1 cellular context compared by ENCODE assay signal in the genomic region with DNA sequence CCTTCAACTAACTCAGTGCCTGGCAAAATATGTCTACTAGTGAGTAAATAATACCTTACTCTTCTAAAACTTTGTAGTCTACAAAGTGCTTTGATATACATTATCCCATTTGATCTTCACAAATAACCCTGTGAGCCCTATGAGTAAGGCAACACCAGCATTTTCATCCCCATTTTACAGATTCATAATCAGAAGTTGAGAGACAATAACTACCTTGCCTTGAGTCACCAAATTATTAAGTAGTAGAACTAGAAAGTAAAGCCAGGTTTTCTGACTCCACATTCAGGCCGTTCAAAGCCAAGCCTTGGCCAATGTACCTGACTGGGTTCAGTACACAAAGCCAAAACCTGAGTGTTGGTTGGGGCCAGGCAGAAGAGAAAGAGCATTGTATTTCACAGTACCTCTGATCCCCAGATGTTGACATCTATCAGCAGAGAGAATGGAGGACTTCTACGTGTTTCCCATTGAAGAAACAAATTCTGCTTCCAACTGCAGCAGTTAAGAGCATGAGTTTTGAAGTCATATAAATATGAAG.
A peak's percentile ranks its signal among the peaks of the same experiment; 100 is the strongest.
TF ChIP-seq lines count a peak whose summit lies in the region.

No MANE protein-coding gene starts in this region.

TF ChIP-seq in HepG2, 621 proteins besides CTCF, POLR2A, EP300 and RAD21 (continued from another document and continues in another):
- TF ChIP-seq, protein P1, sequence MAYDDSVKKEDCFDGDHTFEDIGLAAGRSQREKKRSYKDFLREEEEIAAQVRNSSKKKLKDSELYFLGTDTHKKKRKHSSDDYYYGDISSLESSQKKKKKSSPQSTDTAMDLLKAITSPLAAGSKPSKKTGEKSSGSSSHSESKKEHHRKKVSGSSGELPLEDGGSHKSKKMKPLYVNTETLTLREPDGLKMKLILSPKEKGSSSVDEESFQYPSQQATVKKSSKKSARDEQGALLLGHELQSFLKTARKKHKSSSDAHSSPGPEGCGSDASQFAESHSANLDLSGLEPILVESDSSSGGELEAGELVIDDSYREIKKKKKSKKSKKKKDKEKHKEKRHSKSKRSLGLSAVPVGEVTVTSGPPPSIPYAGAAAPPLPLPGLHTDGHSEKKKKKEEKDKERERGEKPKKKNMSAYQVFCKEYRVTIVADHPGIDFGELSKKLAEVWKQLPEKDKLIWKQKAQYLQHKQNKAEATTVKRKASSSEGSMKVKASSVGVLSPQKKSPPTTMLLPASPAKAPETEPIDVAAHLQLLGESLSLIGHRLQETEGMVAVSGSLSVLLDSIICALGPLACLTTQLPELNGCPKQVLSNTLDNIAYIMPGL (CRISPR knock-in tag; IDR thresholded peaks at IDR 0.05; ENCODE audit: borderline replicate concordance in 1 of 2, low read depth in 1 of 2): no peak
- TF ChIP-seq, protein P2, sequence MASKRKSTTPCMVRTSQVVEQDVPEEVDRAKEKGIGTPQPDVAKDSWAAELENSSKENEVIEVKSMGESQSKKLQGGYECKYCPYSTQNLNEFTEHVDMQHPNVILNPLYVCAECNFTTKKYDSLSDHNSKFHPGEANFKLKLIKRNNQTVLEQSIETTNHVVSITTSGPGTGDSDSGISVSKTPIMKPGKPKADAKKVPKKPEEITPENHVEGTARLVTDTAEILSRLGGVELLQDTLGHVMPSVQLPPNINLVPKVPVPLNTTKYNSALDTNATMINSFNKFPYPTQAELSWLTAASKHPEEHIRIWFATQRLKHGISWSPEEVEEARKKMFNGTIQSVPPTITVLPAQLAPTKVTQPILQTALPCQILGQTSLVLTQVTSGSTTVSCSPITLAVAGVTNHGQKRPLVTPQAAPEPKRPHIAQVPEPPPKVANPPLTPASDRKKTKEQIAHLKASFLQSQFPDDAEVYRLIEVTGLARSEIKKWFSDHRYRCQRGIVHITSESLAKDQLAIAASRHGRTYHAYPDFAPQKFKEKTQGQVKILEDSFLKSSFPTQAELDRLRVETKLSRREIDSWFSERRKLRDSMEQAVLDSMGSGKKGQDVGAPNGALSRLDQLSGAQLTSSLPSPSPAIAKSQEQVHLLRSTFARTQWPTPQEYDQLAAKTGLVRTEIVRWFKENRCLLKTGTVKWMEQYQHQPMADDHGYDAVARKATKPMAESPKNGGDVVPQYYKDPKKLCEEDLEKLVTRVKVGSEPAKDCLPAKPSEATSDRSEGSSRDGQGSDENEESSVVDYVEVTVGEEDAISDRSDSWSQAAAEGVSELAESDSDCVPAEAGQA (IDR thresholded peaks at IDR 0.05; ENCODE audit: low read depth): no peak
- TF ChIP-seq, protein P2 (CRISPR knock-in tag; IDR thresholded peaks at IDR 0.05; ENCODE audit: borderline replicate concordance): no peak
- TF ChIP-seq, protein P3, sequence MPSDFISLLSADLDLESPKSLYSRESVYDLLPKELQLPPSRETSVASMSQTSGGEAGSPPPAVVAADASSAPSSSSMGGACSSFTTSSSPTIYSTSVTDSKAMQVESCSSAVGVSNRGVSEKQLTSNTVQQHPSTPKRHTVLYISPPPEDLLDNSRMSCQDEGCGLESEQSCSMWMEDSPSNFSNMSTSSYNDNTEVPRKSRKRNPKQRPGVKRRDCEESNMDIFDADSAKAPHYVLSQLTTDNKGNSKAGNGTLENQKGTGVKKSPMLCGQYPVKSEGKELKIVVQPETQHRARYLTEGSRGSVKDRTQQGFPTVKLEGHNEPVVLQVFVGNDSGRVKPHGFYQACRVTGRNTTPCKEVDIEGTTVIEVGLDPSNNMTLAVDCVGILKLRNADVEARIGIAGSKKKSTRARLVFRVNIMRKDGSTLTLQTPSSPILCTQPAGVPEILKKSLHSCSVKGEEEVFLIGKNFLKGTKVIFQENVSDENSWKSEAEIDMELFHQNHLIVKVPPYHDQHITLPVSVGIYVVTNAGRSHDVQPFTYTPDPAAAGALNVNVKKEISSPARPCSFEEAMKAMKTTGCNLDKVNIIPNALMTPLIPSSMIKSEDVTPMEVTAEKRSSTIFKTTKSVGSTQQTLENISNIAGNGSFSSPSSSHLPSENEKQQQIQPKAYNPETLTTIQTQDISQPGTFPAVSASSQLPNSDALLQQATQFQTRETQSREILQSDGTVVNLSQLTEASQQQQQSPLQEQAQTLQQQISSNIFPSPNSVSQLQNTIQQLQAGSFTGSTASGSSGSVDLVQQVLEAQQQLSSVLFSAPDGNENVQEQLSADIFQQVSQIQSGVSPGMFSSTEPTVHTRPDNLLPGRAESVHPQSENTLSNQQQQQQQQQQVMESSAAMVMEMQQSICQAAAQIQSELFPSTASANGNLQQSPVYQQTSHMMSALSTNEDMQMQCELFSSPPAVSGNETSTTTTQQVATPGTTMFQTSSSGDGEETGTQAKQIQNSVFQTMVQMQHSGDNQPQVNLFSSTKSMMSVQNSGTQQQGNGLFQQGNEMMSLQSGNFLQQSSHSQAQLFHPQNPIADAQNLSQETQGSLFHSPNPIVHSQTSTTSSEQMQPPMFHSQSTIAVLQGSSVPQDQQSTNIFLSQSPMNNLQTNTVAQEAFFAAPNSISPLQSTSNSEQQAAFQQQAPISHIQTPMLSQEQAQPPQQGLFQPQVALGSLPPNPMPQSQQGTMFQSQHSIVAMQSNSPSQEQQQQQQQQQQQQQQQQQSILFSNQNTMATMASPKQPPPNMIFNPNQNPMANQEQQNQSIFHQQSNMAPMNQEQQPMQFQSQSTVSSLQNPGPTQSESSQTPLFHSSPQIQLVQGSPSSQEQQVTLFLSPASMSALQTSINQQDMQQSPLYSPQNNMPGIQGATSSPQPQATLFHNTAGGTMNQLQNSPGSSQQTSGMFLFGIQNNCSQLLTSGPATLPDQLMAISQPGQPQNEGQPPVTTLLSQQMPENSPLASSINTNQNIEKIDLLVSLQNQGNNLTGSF (CRISPR knock-in tag; IDR thresholded peaks at IDR 0.05): no peak
- TF ChIP-seq TP53 (CRISPR knock-in tag; conservative IDR thresholded peaks at IDR 0.05): no peak
- peak; percentile 36; the same call in 1 of the 2 replicates for TF ChIP-seq SAP130 (CRISPR knock-in tag; IDR thresholded peaks at IDR 0.05; ENCODE audit: low read depth)
- no peak for TF ChIP-seq PCBP2 (optimal IDR thresholded peaks at IDR 0.05; ENCODE audit: low read depth, low read length, poor library complexity, severe bottlenecking)
- no peak for TF ChIP-seq JUN (CRISPR knock-in tag; IDR thresholded peaks at IDR 0.05)
- no peak for TF ChIP-seq IKZF4 (CRISPR knock-in tag; IDR thresholded peaks at IDR 0.05; ENCODE audit: borderline replicate concordance, low read depth, not compliant biosample characterization)
- no peak for TF ChIP-seq MED1 (CRISPR knock-in tag; IDR thresholded peaks at IDR 0.05)
- TF ChIP-seq SP1 (IDR thresholded peaks at IDR 0.05): no peak
- no peak for TF ChIP-seq SP1 (CRISPR knock-in tag; IDR thresholded peaks at IDR 0.05)
- TF ChIP-seq SRSF9 (IDR thresholded peaks at IDR 0.05; ENCODE audit: borderline replicate concordance, insufficient read depth, low read depth, low read length, poor library complexity, severe bottlenecking): no peak
- TF ChIP-seq NAIF1 (CRISPR knock-in tag; IDR thresholded peaks at IDR 0.05; ENCODE audit: borderline replicate concordance): no peak
- TF ChIP-seq CHD4 (IDR thresholded peaks at IDR 0.05; ENCODE audit: borderline replicate concordance, low read length): peak; percentile 77; the same call in 1 of the 2 replicates
- TF ChIP-seq, protein P4, sequence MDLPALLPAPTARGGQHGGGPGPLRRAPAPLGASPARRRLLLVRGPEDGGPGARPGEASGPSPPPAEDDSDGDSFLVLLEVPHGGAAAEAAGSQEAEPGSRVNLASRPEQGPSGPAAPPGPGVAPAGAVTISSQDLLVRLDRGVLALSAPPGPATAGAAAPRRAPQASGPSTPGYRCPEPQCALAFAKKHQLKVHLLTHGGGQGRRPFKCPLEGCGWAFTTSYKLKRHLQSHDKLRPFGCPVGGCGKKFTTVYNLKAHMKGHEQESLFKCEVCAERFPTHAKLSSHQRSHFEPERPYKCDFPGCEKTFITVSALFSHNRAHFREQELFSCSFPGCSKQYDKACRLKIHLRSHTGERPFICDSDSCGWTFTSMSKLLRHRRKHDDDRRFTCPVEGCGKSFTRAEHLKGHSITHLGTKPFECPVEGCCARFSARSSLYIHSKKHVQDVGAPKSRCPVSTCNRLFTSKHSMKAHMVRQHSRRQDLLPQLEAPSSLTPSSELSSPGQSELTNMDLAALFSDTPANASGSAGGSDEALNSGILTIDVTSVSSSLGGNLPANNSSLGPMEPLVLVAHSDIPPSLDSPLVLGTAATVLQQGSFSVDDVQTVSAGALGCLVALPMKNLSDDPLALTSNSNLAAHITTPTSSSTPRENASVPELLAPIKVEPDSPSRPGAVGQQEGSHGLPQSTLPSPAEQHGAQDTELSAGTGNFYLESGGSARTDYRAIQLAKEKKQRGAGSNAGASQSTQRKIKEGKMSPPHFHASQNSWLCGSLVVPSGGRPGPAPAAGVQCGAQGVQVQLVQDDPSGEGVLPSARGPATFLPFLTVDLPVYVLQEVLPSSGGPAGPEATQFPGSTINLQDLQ (CRISPR knock-in tag; IDR thresholded peaks at IDR 0.05): no peak
- TF ChIP-seq YEATS2 (CRISPR knock-in tag; IDR thresholded peaks at IDR 0.05; ENCODE audit: borderline replicate concordance): no peak
- TF ChIP-seq ZNF354B (CRISPR knock-in tag; IDR thresholded peaks at IDR 0.05): no peak
- TF ChIP-seq, protein P5, sequence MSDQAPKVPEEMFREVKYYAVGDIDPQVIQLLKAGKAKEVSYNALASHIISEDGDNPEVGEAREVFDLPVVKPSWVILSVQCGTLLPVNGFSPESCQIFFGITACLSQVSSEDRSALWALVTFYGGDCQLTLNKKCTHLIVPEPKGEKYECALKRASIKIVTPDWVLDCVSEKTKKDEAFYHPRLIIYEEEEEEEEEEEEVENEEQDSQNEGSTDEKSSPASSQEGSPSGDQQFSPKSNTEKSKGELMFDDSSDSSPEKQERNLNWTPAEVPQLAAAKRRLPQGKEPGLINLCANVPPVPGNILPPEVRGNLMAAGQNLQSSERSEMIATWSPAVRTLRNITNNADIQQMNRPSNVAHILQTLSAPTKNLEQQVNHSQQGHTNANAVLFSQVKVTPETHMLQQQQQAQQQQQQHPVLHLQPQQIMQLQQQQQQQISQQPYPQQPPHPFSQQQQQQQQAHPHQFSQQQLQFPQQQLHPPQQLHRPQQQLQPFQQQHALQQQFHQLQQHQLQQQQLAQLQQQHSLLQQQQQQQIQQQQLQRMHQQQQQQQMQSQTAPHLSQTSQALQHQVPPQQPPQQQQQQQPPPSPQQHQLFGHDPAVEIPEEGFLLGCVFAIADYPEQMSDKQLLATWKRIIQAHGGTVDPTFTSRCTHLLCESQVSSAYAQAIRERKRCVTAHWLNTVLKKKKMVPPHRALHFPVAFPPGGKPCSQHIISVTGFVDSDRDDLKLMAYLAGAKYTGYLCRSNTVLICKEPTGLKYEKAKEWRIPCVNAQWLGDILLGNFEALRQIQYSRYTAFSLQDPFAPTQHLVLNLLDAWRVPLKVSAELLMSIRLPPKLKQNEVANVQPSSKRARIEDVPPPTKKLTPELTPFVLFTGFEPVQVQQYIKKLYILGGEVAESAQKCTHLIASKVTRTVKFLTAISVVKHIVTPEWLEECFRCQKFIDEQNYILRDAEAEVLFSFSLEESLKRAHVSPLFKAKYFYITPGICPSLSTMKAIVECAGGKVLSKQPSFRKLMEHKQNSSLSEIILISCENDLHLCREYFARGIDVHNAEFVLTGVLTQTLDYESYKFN (CRISPR knock-in tag; conservative IDR thresholded peaks at IDR 0.05): peak; percentile 62
- TF ChIP-seq, protein P6, sequence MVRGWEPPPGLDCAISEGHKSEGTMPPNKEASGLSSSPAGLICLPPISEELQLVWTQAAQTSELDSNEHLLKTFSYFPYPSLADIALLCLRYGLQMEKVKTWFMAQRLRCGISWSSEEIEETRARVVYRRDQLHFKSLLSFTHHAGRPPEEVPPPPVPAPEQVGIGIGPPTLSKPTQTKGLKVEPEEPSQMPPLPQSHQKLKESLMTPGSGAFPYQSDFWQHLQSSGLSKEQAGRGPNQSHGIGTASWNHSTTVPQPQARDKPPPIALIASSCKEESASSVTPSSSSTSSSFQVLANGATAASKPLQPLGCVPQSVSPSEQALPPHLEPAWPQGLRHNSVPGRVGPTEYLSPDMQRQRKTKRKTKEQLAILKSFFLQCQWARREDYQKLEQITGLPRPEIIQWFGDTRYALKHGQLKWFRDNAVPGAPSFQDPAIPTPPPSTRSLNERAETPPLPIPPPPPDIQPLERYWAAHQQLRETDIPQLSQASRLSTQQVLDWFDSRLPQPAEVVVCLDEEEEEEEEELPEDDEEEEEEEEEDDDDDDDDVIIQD (CRISPR knock-in tag; IDR thresholded peaks at IDR 0.05; ENCODE audit: low read depth): peak; percentile 53; the same call in 1 of the 2 replicates
- peak; percentile 16 for TF ChIP-seq TEAD3 (CRISPR knock-in tag; optimal IDR thresholded peaks at IDR 0.05; ENCODE audit: borderline replicate concordance)
- TF ChIP-seq, protein P7, sequence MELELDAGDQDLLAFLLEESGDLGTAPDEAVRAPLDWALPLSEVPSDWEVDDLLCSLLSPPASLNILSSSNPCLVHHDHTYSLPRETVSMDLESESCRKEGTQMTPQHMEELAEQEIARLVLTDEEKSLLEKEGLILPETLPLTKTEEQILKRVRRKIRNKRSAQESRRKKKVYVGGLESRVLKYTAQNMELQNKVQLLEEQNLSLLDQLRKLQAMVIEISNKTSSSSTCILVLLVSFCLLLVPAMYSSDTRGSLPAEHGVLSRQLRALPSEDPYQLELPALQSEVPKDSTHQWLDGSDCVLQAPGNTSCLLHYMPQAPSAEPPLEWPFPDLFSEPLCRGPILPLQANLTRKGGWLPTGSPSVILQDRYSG (CRISPR knock-in tag; IDR thresholded peaks at IDR 0.05): no peak
- no peak for TF ChIP-seq SRSF4 (IDR thresholded peaks at IDR 0.05; ENCODE audit: low read depth, low read length, poor library complexity, severe bottlenecking)
- TF ChIP-seq, protein P8, sequence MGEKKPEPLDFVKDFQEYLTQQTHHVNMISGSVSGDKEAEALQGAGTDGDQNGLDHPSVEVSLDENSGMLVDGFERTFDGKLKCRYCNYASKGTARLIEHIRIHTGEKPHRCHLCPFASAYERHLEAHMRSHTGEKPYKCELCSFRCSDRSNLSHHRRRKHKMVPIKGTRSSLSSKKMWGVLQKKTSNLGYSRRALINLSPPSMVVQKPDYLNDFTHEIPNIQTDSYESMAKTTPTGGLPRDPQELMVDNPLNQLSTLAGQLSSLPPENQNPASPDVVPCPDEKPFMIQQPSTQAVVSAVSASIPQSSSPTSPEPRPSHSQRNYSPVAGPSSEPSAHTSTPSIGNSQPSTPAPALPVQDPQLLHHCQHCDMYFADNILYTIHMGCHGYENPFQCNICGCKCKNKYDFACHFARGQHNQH (CRISPR knock-in tag; IDR thresholded peaks at IDR 0.05): no peak
- TF ChIP-seq, protein P9, sequence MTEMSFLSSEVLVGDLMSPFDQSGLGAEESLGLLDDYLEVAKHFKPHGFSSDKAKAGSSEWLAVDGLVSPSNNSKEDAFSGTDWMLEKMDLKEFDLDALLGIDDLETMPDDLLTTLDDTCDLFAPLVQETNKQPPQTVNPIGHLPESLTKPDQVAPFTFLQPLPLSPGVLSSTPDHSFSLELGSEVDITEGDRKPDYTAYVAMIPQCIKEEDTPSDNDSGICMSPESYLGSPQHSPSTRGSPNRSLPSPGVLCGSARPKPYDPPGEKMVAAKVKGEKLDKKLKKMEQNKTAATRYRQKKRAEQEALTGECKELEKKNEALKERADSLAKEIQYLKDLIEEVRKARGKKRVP (CRISPR knock-in tag; IDR thresholded peaks at IDR 0.05): no peak
